ENCODE assay signal across 8 cellular contexts in genomic region chr16:30394603-30395154, GRCh38. TPM values are rescaled to one million over a fixed set of nuclear protein-coding genes. Genes with fewer than 3 reads are reported as not detected.
A peak's percentile ranks its signal among the peaks of the same experiment; 100 is the strongest.
DNase-seq lines count a peak whose midpoint lies in the region; ATAC-seq and TF ChIP-seq lines count a peak whose summit lies in the region.

No MANE protein-coding gene starts in this region.

- no peaks in the 10 kb centered on the region for H4K20me1 ChIP-seq in PC-3 (ENCODE audit: low read length)

- ATAC-seq in PC-3, result no peak
- ATAC-seq in GM19035 (IDR thresholded peaks at IDR 0.05; ENCODE audit: unreplicated experiment), result no peak
- no peak for ATAC-seq in HG03378 (IDR thresholded peaks at IDR 0.05; ENCODE audit: unreplicated experiment)

- H3F3A ChIP-seq in PC-3 (ENCODE audit: low read length, unreplicated experiment), result no peaks in the 10 kb centered on the region

- POLR2A ChIA-PET in PC-3 (lab: Charles Lee; ENCODE audit: unreplicated experiment), result interaction anchor here (0.6 kb wide), 1 partner anchor 203 kb away, joined by 3 read pairs; no protein-coding TSS in a partner anchor

- CTCF ChIA-PET in PC-3 (lab: Charles Lee), result interaction anchor here (0.6 to 1.0 kb wide), 3 partner anchors 15 to 363 kb away, joined by 3 to 8 read pairs (median 4); partner anchors contain the start of gene TBC1D10B

- BruUV-seq in PC-3 (replicated peaks; lab: Mats Ljungman, UMichigan), result no TSS peak

- no peaks in the 10 kb centered on the region for H3K9me2 ChIP-seq in PC-3 (replicated peaks; ENCODE audit: low read length)

- peaks cover 20% of the 10 kb centered on the region for H3K79me2 ChIP-seq in PC-3 (ENCODE audit: low read length)

- no peak for TF ChIP-seq CTCF in GM06990 (IDR thresholded peaks at IDR 0.05; ENCODE audit: insufficient read depth, low read length, poor library complexity, severe bottlenecking)
- no peak for TF ChIP-seq CTCF in PC-3 (conservative IDR thresholded peaks at IDR 0.05; ENCODE audit: low read depth, low read length)
- no peak for TF ChIP-seq CTCF in epithelial cell of esophagus (IDR thresholded peaks at IDR 0.05; ENCODE audit: insufficient read depth, low read depth, low read length, missing control alignments)
- TF ChIP-seq CTCF in nephron (IDR thresholded peaks at IDR 0.05; ENCODE audit: unreplicated experiment in 3 of 3), result no peak

- no peaks in the 10 kb centered on the region for H3K4me1 ChIP-seq in PC-3 (ENCODE audit: insufficient read depth, low read length)

- peak overlapping the region; percentile 61 for H3K9ac ChIP-seq in PC-3 (ENCODE audit: low read length)

- H2AFZ ChIP-seq in PC-3 (ENCODE audit: low read length), result peak overlapping the region; percentile 90

- intact Hi-C loops in PC-3 (cut with micrococcal nuclease), result loop anchor here (2.0 kb wide), 1 partner anchor 16 kb away; no protein-coding TSS in a partner anchor

- H3K4me2 ChIP-seq in PC-3 (ENCODE audit: low read length), result peak overlapping the region; percentile 85

- no peaks in the 10 kb centered on the region for H3K27me3 ChIP-seq in GM06990 (replicated peaks; ENCODE audit: control insufficient read depth, insufficient read depth, low read length)
- no peaks in the 10 kb centered on the region for H3K27me3 ChIP-seq in PC-3 (ENCODE audit: low read length)

- H3K4me1 Mint-ChIP-seq in nephron, result peaks cover 27% of the 10 kb centered on the region

- no peaks in the 10 kb centered on the region for H3K9me3 ChIP-seq in PC-3 (ENCODE audit: low read length)

- H3K36me3 ChIP-seq in GM06990 (ENCODE audit: control insufficient read depth, insufficient read depth, low read length) (peaks cover 4% of the 10 kb centered on the region), PC-3 (ENCODE audit: low read depth, low read length) (no peaks in the 10 kb centered on the region)

- H3K27me3 Mint-ChIP-seq in nephron (ENCODE audit: low read depth), result no peaks in the 10 kb centered on the region

- peaks cover 12% of the 10 kb centered on the region for H3K36me3 Mint-ChIP-seq in nephron (ENCODE audit: low read depth)

- peak overlapping the region; percentile 88 for H3K4me3 Mint-ChIP-seq in nephron

- H3K27ac ChIP-seq in PC-3 (ENCODE audit: low read length), result no peak overlapping the region

- H3K4me3 ChIP-seq in GM06990 (replicated peaks; ENCODE audit: low read depth, low read length) (peak overlapping the region; percentile 83), PC-3 (ENCODE audit: low read length) (peak overlapping the region; percentile 84), epithelial cell of esophagus (ENCODE audit: low read length) (peak overlapping the region; percentile 67)

- no peaks in the 10 kb centered on the region for H3K9me3 Mint-ChIP-seq in nephron

- DNase-seq in GM06990 (ENCODE audit: extremely low read depth, insufficient read length) (no peak), PC-3 (no peak), epithelial cell of esophagus (ENCODE audit: low read depth) (no peak), middle frontal gyrus (ENCODE audit: extremely low spot score, low spot score) (no peak), AML-193 (lab: John Stamatoyannopoulos, UW) (no peak)

- H3K27ac Mint-ChIP-seq in nephron, result peak overlapping the region; percentile 98 to 99 (median 99)

RNA-seq across cellular contexts. Expression of gene ZNF48, which starts 0.5 kb away (rescaled TPM):
- total RNA-seq in PC-3 (2014; rRNA removed), result 8.9 and 14.2 TPM in 2 replicates

RNA-seq across cellular contexts. Expression of gene SEPTIN1, which starts 12.3 kb away (rescaled TPM):
- total RNA-seq in PC-3 (2014; rRNA removed), result 0.55 TPM in 1 of 2 replicates, not detected in the other

RNA-seq across cellular contexts. Expression of gene ZNF771, which starts 12.7 kb away (rescaled TPM):
- 3.6 and 4.3 TPM in 2 replicates for total RNA-seq in PC-3 (2014; rRNA removed)

RNA-seq across cellular contexts. Expression of gene MYL11, which starts 20.1 kb away (rescaled TPM):
- not detected in 2 replicates for total RNA-seq in PC-3 (2014; rRNA removed)

RNA-seq across cellular contexts. Expression of gene TBC1D10B, which starts 24.4 kb away (rescaled TPM):
- 36.0 and 52.4 TPM in 2 replicates for total RNA-seq in PC-3 (2014; rRNA removed)
